29 cellular contexts compared by ENCODE assay signal in the genomic region with DNA sequence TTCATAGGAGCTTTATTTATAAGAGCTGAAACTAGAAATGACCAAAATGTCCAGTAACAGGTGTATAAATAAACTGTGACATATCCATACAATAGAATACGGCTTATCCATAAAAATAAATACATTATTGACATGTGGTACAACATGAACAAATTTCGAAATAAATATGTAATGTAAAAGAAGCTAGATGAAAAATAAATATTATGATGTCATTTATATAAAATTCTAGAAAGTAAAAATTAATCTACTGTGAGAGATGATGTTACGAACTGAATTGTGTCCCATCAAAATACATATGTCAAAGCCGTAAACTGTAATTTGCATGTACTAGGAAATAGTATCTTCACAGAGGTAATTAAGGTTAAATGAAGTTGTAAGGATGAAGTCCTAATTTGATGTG.
"Had no signal": no experiment of that assay in that cellular context is flagged by ENCODE, and none has a peak within 500 bp of the region (broad histone marks: within the 10 kb centered on the region; RNA-seq: fewer than 3 reads in every experiment).

No MANE protein-coding gene starts in this region.

- H3K36me3 Mint-ChIP-seq: naive thymus-derived CD8-positive, alpha-beta T cell; natural killer cell treated with Interleukin-12 subunit alpha and Interleukin-12 subunit beta and Interleukin-15 and Interleukin-18, amount 100 ng/mL, for 72 hours; stimulated activated naive B cell treated with anti-CD40 and anti-IgM and Interleukin-4, amounts not matched to agents 10 μg/mL and 1 μg/mL and 100 μg/mL, for 72 hours had no signal

- H3K9me3 Mint-ChIP-seq: nephron progenitor cell; stimulated activated naive CD8-positive, alpha-beta T cell treated with anti-CD3 and anti-CD28 coated beads, Interleukin-15, Interleukin-2, amounts not matched to agents 100 ng/mL and 50 ng/mL, for 24 hours had no signal

- DNase-seq: naive thymus-derived CD8-positive, alpha-beta T cell; nephron progenitor cell; nucleus accumbens; psoas muscle; right cardiac atrium; spleen; stimulated activated CD4-positive, alpha-beta T cell treated with anti-CD3 and anti-CD28 coated beads, Interleukin-12 subunit alpha, Interleukin-12 subunit beta, amount 100 ng/mL, for 4 hours; stimulated activated CD4-positive, alpha-beta T cell treated with anti-CD3 and anti-CD28 coated beads, Interleukin-1b, Interleukin-23, amount 100 ng/mL, for 48 hours; stimulated activated CD4-positive, alpha-beta T cell treated with anti-CD3 and anti-CD28 coated beads, Interleukin-4, amount 100 ng/mL, for 1 hour; stimulated activated CD4-positive, alpha-beta T cell treated with anti-CD3 and anti-CD28 coated beads, Interleukin-4, amount 100 ng/mL, for 4 hours; stimulated activated CD8-positive, alpha-beta memory T cell treated with anti-CD3 and anti-CD28 coated beads, Interleukin-4, amount 100 ng/mL, for 48 hours; stimulated activated naive B cell treated with anti-CD40 and anti-IgM and Interleukin-4, amounts not matched to agents 10 μg/mL and 1 μg/mL and 100 μg/mL, for 72 hours; stimulated activated naive CD4-positive, alpha-beta T cell treated with Interleukin-2 at 50 U/mL for 16 hours; stomach; thyroid gland; trophoblast cell; upper lobe of left lung had no signal

- H3K4me3 Mint-ChIP-seq: naive thymus-derived CD8-positive, alpha-beta T cell; natural killer cell treated with Interleukin-12 subunit alpha and Interleukin-12 subunit beta and Interleukin-15 and Interleukin-18, amount 100 ng/mL, for 72 hours; nephron progenitor cell; neural crest cell; stimulated activated naive B cell treated with anti-CD40 and anti-IgM and Interleukin-4, amounts not matched to agents 10 μg/mL and 1 μg/mL and 100 μg/mL, for 72 hours; stimulated activated naive CD8-positive, alpha-beta T cell treated with anti-CD3 and anti-CD28 coated beads, Interleukin-15, Interleukin-2, amounts not matched to agents 100 ng/mL and 50 ng/mL, for 24 hours had no signal

- H3K4me1 ChIP-seq: parathyroid adenoma, psoas muscle, spleen, stomach, thyroid gland, tibial nerve, upper lobe of left lung, vagina had no signal

- H3K4me1 Mint-ChIP-seq: naive thymus-derived CD8-positive, alpha-beta T cell; nephron progenitor cell; neural crest cell; stimulated activated naive B cell treated with anti-CD40 and anti-IgM and Interleukin-4, amounts not matched to agents 10 μg/mL and 1 μg/mL and 100 μg/mL, for 72 hours had no signal

- H3K27me3 Mint-ChIP-seq: naive thymus-derived CD8-positive, alpha-beta T cell; natural killer cell treated with Interleukin-12 subunit alpha and Interleukin-12 subunit beta and Interleukin-15 and Interleukin-18, amount 100 ng/mL, for 72 hours; progenitor cell of endocrine pancreas; stimulated activated naive B cell treated with anti-CD40 and anti-IgM and Interleukin-4, amounts not matched to agents 10 μg/mL and 1 μg/mL and 100 μg/mL, for 72 hours; stimulated activated naive CD8-positive, alpha-beta T cell treated with anti-CD3 and anti-CD28 coated beads, Interleukin-15, Interleukin-2, amounts not matched to agents 100 ng/mL and 50 ng/mL, for 24 hours had no signal

- H3K36me3 ChIP-seq: neutrophil, spleen, stomach, thoracic aorta, thyroid gland, tibial nerve, upper lobe of left lung, vagina had no signal

- H3K9me3 ChIP-seq: neutrophil, stomach, thoracic aorta, thyroid gland, tibial nerve, upper lobe of left lung, vagina had no signal

- H3K27ac Mint-ChIP-seq: naive thymus-derived CD8-positive, alpha-beta T cell; natural killer cell treated with Interleukin-12 subunit alpha and Interleukin-12 subunit beta and Interleukin-15 and Interleukin-18, amount 100 ng/mL, for 72 hours; nephron progenitor cell; progenitor cell of endocrine pancreas; stimulated activated naive B cell treated with anti-CD40 and anti-IgM and Interleukin-4, amounts not matched to agents 10 μg/mL and 1 μg/mL and 100 μg/mL, for 72 hours; stimulated activated naive CD8-positive, alpha-beta T cell treated with anti-CD3 and anti-CD28 coated beads, Interleukin-15, Interleukin-2, amounts not matched to agents 100 ng/mL and 50 ng/mL, for 24 hours had no signal

- H3K4me3 ChIP-seq: psoas muscle, skin epidermis, smooth muscle cell, spleen, stomach, thoracic aorta, thyroid gland, tibial nerve, upper lobe of left lung, vagina had no signal

- H3K9ac ChIP-seq: parathyroid adenoma had no signal

- H3K27me3 ChIP-seq: neutrophil, spleen, stomach, thyroid gland, tibial nerve, upper lobe of left lung, vagina had no signal

- H3K27ac ChIP-seq: neutrophil, parathyroid adenoma, psoas muscle, skin epidermis, spleen, stomach, thoracic aorta, thyroid gland, tibial nerve, upper lobe of left lung, vagina had no signal

- H2AFZ ChIP-seq: parathyroid adenoma had no signal

- H3K79me2 ChIP-seq: parathyroid adenoma had no signal

- H3K4me2 ChIP-seq: smooth muscle cell had no signal

- ATAC-seq: naive thymus-derived CD8-positive, alpha-beta T cell; natural killer cell treated with Interleukin-12 subunit alpha and Interleukin-12 subunit beta and Interleukin-15 and Interleukin-18, amount 100 ng/mL, for 72 hours; psoas muscle; right cardiac atrium; sciatic nerve; stimulated activated naive B cell treated with anti-CD40 and anti-IgM and Interleukin-4, amounts not matched to agents 10 μg/mL and 1 μg/mL and 100 μg/mL, for 72 hours had no signal
